Comparison of ENCODE assay signal across 1 cellular context in genomic region chr13:113020323-113021080, GRCh38.
A peak's percentile ranks its signal among the peaks of the same experiment; 100 is the strongest.
TF ChIP-seq lines count a peak whose summit lies in the region.

No MANE protein-coding gene starts in this region.

TF ChIP-seq in GM12878, 131 proteins besides CTCF, POLR2A, EP300 and RAD21:
- TF ChIP-seq BCL3 (IDR thresholded peaks at IDR 0.05; ENCODE audit: borderline replicate concordance, insufficient read depth, low read depth, low read length, poor library complexity, severe bottlenecking) (peak; percentile 68), FOS (IDR thresholded peaks at IDR 0.05; ENCODE audit: borderline replicate concordance, extremely low read depth, insufficient read length) (no peak)
